ENCODE assay signal across 16 cellular contexts in the genomic region with DNA sequence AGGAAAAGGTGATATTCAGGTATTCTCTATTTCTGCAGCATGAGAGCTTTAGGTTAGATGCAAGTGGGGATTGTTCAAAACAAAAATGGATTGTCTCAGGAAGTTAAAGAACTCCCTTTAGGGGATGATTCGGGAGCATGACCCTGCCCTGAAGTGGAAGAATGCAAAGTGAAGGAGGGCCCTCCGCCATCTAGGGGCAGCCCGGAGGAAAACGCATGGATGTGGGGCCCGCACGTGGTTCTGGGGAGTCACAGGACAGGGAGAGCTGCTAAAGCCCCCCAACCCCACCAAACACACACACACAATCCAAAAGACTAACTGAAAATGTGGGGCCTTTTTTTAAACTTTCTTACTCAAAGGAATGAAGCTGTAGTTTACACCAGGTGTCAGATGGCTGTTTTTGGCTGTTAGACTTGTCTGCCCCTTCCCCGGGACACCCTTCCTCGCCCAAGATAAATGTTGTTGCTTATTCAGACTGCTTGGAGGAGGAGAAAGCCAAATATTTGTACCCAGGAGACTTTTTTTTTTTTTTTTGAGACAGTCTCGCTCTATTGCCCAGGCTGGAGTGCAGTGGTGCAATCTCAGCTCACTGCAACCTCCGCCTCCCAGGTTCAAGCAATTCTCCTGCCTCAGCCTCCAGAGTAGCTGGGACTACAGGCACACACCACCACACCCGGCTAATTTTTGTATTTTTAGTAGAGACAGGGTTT.
DNase-seq lines count a peak whose midpoint lies in the region; ATAC-seq, FAIRE-seq and TF ChIP-seq lines count a peak whose summit lies in the region.
"Had no signal": no experiment of that assay in that cellular context is flagged by ENCODE, and none has a peak within 500 bp of the region (broad histone marks: within the 10 kb centered on the region; RNA-seq: fewer than 3 reads in every experiment).

No MANE protein-coding gene starts in this region.

- H3K36me3 Mint-ChIP-seq in progenitor cell of endocrine pancreas (ENCODE audit: insufficient read depth) = no peaks in the 10 kb centered on the region
- H3K36me3 Mint-ChIP-seq: activated CD8-positive, alpha-beta memory T cell treated with anti-CD3 and anti-CD28 coated beads, Interleukin-2, amount 10 ng/mL, durations not matched to agents 7 days and 5 days; naive B cell had no signal

- H3K23me2 ChIP-seq in H1 (ENCODE audit: low read depth, low read length) = no peaks in the 10 kb centered on the region

- no peak overlapping the region for H3K27ac Mint-ChIP-seq in progenitor cell of endocrine pancreas
- H3K27ac Mint-ChIP-seq: activated CD8-positive, alpha-beta memory T cell treated with anti-CD3 and anti-CD28 coated beads, Interleukin-2, amount 10 ng/mL, durations not matched to agents 7 days and 5 days; activated naive CD8-positive, alpha-beta T cell had no signal

- H3K27ac ChIP-seq in H1 (ENCODE audit: low read depth, low read length) (no peak overlapping the region), tibial artery (no peak overlapping the region)

- no peak overlapping the region for H2BK5ac ChIP-seq in H1 (ENCODE audit: low read depth, low read length)

- no peak overlapping the region for H3K4me2 ChIP-seq in H1 (ENCODE audit: insufficient read depth in 1 of 2, low read depth in 2 of 2, low read length in 2 of 2)

- H2BK15ac ChIP-seq in H1 (ENCODE audit: low read length) = no peak overlapping the region

- H3K56ac ChIP-seq in H1 (replicated peaks; ENCODE audit: insufficient read length, low read depth, low read length) = no peak overlapping the region

- H3K27me3 ChIP-seq in H1 (replicated peaks in 1 of 4; ENCODE audit: control insufficient read depth in 3 of 4, extremely low read depth in 1 of 4, insufficient read depth in 3 of 4, low read length in 3 of 4) = 0 out of 7 replicates have a peak, but pooled peaks cover 0 to 2% (median 0%) of the 10 kb centered on the region in 4 experiments
- no peaks in the 10 kb centered on the region for H3K27me3 ChIP-seq in tibial artery
- H3K27me3 ChIP-seq: thyroid gland had no signal

- ATAC-seq in HG03095 (IDR thresholded peaks at IDR 0.05; ENCODE audit: unreplicated experiment) (no peak), HG02973 (IDR thresholded peaks at IDR 0.05; ENCODE audit: unreplicated experiment) (no peak)
- ATAC-seq: activated CD8-positive, alpha-beta memory T cell treated with anti-CD3 and anti-CD28 coated beads, Interleukin-2, amount 10 ng/mL, durations not matched to agents 7 days and 5 days had no signal

- H2AK5ac ChIP-seq in H1 (ENCODE audit: low read depth, low read length) = no peak overlapping the region

- WGBS in H1 (ENCODE audit: extremely low coverage in 1 of 2, insufficient coverage in 1 of 2, insufficient read length in 1 of 2, insufficient replicate concordance in 2 of 2, low coverage in 1 of 2, low lambda C conversion rate in 2 of 2, missing lambda C conversion rate in 1 of 2), 2 experiments = 58% methylated on average over 10 of the region's 11 CpGs; no CpG with 5 or more reads in 1 of the 2 experiments

- peak; percentile 47 to 62 for TF ChIP-seq RAD21 in H1 (IDR thresholded peaks at IDR 0.05 in 1 of 2, conservative IDR thresholded peaks at IDR 0.05 in 1 of 2; ENCODE audit: low read depth in 2 of 2, low read length in 2 of 2)

- no peak for FAIRE-seq in H1 (lab: Jason Lieb, UNC)
- FAIRE-seq: kidney had no signal

- TF ChIP-seq CTCF in GM12872 (IDR thresholded peaks at IDR 0.05; ENCODE audit: insufficient read depth, low read depth, low read length) (0 out of 3 replicates have a peak, but pooled peaks have one; percentile 7), NB4 (IDR thresholded peaks at IDR 0.05; ENCODE audit: low read depth, low read length) (peak; percentile 47), H1 (IDR thresholded peaks at IDR 0.05; ENCODE audit: control extremely low read depth in 1 of 3, insufficient read depth in 1 of 3, low read depth in 1 of 3, low read length in 3 of 3) (peak; percentile 46 to 72 (median 71)), progenitor cell of endocrine pancreas (IDR thresholded peaks at IDR 0.05; ENCODE audit: unreplicated experiment) (peak; percentile 34), GM13976 (IDR thresholded peaks at IDR 0.05; ENCODE audit: borderline replicate concordance, control extremely low read depth, extremely low read depth, insufficient read depth, missing control alignments) (no peak), tibial artery (IDR thresholded peaks at IDR 0.05) (no peak)

- H4K5ac ChIP-seq in H1 (ENCODE audit: insufficient read length, low read depth, low read length) = no peak overlapping the region

- peaks cover 7% of the 10 kb centered on the region for H3K4me1 Mint-ChIP-seq in progenitor cell of endocrine pancreas (ENCODE audit: low read depth)

- TF ChIP-seq EP300 in H1 (IDR thresholded peaks at IDR 0.05; ENCODE audit: borderline replicate concordance in 1 of 2, low read depth in 2 of 2, low read length in 2 of 2) = no peak

- no peaks in the 10 kb centered on the region for H4K20me1 ChIP-seq in H1 (replicated peaks in 1 of 2; ENCODE audit: control insufficient read depth in 1 of 2, insufficient read depth in 2 of 2, low read length in 2 of 2)

- H3K14ac ChIP-seq in H1 (ENCODE audit: insufficient read length) = no peak overlapping the region

- no peak overlapping the region for H2BK12ac ChIP-seq in H1 (ENCODE audit: low read depth, low read length)

- H2BK120ac ChIP-seq in H1 (replicated peaks; ENCODE audit: low read depth, low read length) = no peak overlapping the region

- peak; percentile 29 for DNase-seq in NB4 (ENCODE audit: low read depth)
- DNase-seq in H1 (ENCODE audit: low read depth in 1 of 2, low spot score in 2 of 2) = peak in 1 of 2 experiments; percentile 72
- no peak for DNase-seq in progenitor cell of endocrine pancreas (ENCODE audit: low spot score, unreplicated experiment)
- DNase-seq in GM13976 (ENCODE audit: low spot score) = no peak
- no peak for DNase-seq in tibial artery
- DNase-seq: activated CD8-positive, alpha-beta memory T cell treated with anti-CD3 and anti-CD28 coated beads, Interleukin-2, amount 10 ng/mL, durations not matched to agents 7 days and 5 days; cortex of kidney; kidney; naive B cell; NCI-H510A; SHP77 treated with DMSO at 0.1 percent for 48 hours; thyroid gland had no signal

- H3K4me1 ChIP-seq in H1 (replicated peaks in 1 of 4; ENCODE audit: control insufficient read depth in 3 of 4, insufficient read depth in 4 of 4, low read length in 3 of 4) = peaks cover 4 to 11% (median 6%) of the 10 kb centered on the region in 4 experiments; a peak in 6 of 7 replicates
- H3K4me1 ChIP-seq in tibial artery = peaks cover 0 to 17% (median 4%) of the 10 kb centered on the region in 4 donors

- no peaks in the 10 kb centered on the region for H3K79me1 ChIP-seq in H1 (ENCODE audit: low read depth, low read length)

- H3K27me3 Mint-ChIP-seq in progenitor cell of endocrine pancreas = peaks cover 20% of the 10 kb centered on the region

- no peak overlapping the region for H3K23ac ChIP-seq in H1 (ENCODE audit: insufficient read length)

- H4K91ac ChIP-seq in H1 (replicated peaks; ENCODE audit: insufficient read length, low read length) = no peak overlapping the region

- no peak overlapping the region for H3K18ac ChIP-seq in H1 (ENCODE audit: extremely low read depth, low read length)

- TF ChIP-seq POLR2A in NB4 (IDR thresholded peaks at IDR 0.05; ENCODE audit: extremely low read depth, insufficient read length) = no peak
- no peak for TF ChIP-seq POLR2A in H1 (IDR thresholded peaks at IDR 0.05; ENCODE audit: control extremely low read depth in 1 of 2, low read depth in 2 of 2, low read length in 2 of 2)

- no peaks in the 10 kb centered on the region for H3K79me2 ChIP-seq in H1 (ENCODE audit: control insufficient read depth in 1 of 2, insufficient read depth in 2 of 2, low read length in 2 of 2)

- no peak overlapping the region for H3K4ac ChIP-seq in H1 (replicated peaks; ENCODE audit: insufficient read length, low read depth, low read length)

- H3K36me3 ChIP-seq in H1 (ENCODE audit: control insufficient read depth in 2 of 4, insufficient read depth in 4 of 4, low read length in 3 of 4) (no peaks in the 10 kb centered on the region), tibial artery (no peaks in the 10 kb centered on the region)
- H3K36me3 ChIP-seq: thyroid gland had no signal

- no peak overlapping the region for H2BK20ac ChIP-seq in H1 (ENCODE audit: low read length)

- H3K9me3 ChIP-seq in H1 (ENCODE audit: insufficient read depth in 2 of 2, low read depth in 1 of 2, low read length in 1 of 2) = no peaks in the 10 kb centered on the region
- H3K9me3 ChIP-seq in tibial artery = no peaks in the 10 kb centered on the region
- H3K9me3 ChIP-seq: thyroid gland had no signal

- CTCF ChIA-PET in H1 (lab: Charles Lee; ENCODE audit: partially characterized antibody) = interaction anchor here (0.5 to 8.4 kb wide), 20 partner anchors 10 to 683 kb away, joined by 3 to 83 read pairs (median 3); no protein-coding TSS in a partner anchor

- H3K9ac ChIP-seq in H1 (replicated peaks in 1 of 4; ENCODE audit: extremely low read depth in 1 of 4, low read depth in 3 of 4, low read length in 3 of 4) = no peak overlapping the region

- H2AFZ ChIP-seq in H1 (ENCODE audit: low read length) = peak overlapping the region; percentile 48; the same call in 1 of the 2 replicates

- in situ Hi-C loops in GM13976 (cut with MboI; ENCODE audit: low sequenced_read_pairs, unreplicated experiment) = no loop called here

- no peaks in the 10 kb centered on the region for H3K9me3 Mint-ChIP-seq in progenitor cell of endocrine pancreas (ENCODE audit: low read depth)
- H3K9me3 Mint-ChIP-seq: naive B cell had no signal

- intact Hi-C loops in tibial artery (cut with DNase I; ENCODE audit: low total_unique reads) = no loop called here

- H4K8ac ChIP-seq in H1 (ENCODE audit: extremely low read depth, insufficient read depth, low read length) = no peak overlapping the region

- H3K4me3 Mint-ChIP-seq in progenitor cell of endocrine pancreas (ENCODE audit: low read depth) = no peak overlapping the region
- H3K4me3 Mint-ChIP-seq: activated CD8-positive, alpha-beta memory T cell treated with anti-CD3 and anti-CD28 coated beads, Interleukin-2, amount 10 ng/mL, durations not matched to agents 7 days and 5 days; activated naive CD8-positive, alpha-beta T cell; naive B cell had no signal

- POLR2A ChIA-PET in H1 (lab: Charles Lee; ENCODE audit: partially characterized antibody) = interaction anchor here (0.9 to 1.3 kb wide), 4 partner anchors 19 to 247 kb away, joined by 3 to 4 read pairs (median 3); no protein-coding TSS in a partner anchor

- H3K4me3 ChIP-seq in NB4 (ENCODE audit: low read depth, low read length) = no peak overlapping the region
- H3K4me3 ChIP-seq in H1 (ENCODE audit: extremely low read depth in 1 of 4, insufficient read depth in 2 of 4, low read depth in 3 of 4, low read length in 4 of 4) = no peak overlapping the region
- H3K4me3 ChIP-seq in tibial artery = no peak overlapping the region
- H3K4me3 ChIP-seq: thyroid gland had no signal

TF ChIP-seq in H1, 55 proteins besides CTCF, POLR2A, EP300 and RAD21 (continues in another document):
- TF ChIP-seq, protein P1, sequence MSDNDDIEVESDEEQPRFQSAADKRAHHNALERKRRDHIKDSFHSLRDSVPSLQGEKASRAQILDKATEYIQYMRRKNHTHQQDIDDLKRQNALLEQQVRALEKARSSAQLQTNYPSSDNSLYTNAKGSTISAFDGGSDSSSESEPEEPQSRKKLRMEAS (IDR thresholded peaks at IDR 0.05) = peak; percentile 95

Comparison
In these comparisons a context has a peak if more than half of its experiments do, and no peak if none do; other contexts are left out.
1. CTCF ChIP-seq: peak in GM12872 (single experiment), NB4 (single experiment), H1 (3 of 3) and progenitor cell of endocrine pancreas (single experiment); none in GM13976 (single experiment) and tibial artery (0 of 2).